ENCODE assay signal across 12 cellular contexts in genomic region chr4:94545296-94545695, GRCh38.
DNase-seq lines count a peak whose midpoint lies in the region; ATAC-seq, FAIRE-seq and TF ChIP-seq lines count a peak whose summit lies in the region.
"Had no signal": no experiment of that assay in that cellular context is flagged by ENCODE, and none has a peak within 500 bp of the region (broad histone marks: within the 10 kb centered on the region; RNA-seq: fewer than 3 reads in every experiment).

No MANE protein-coding gene starts in this region.

- no peaks in the 10 kb centered on the region for H3K36me3 ChIP-seq in smooth muscle cell (ENCODE audit: low read depth)

- DNase-seq in H54 (ENCODE audit: insufficient read length, low spot score) = no peak
- DNase-seq in fibroblast of peridontal ligament (ENCODE audit: extremely low read depth) = peak; percentile 75
- no peak for DNase-seq in smooth muscle cell (lab: John Stamatoyannopoulos, UW; ENCODE audit: unreplicated experiment)
- DNase-seq in NCI-H526 (lab: John Stamatoyannopoulos, UW) = no peak
- no peak for DNase-seq in frontal cortex (ENCODE audit: low spot score in 2 of 2)
- DNase-seq: activated CD4-positive, alpha-beta T cell treated with anti-CD3 and anti-CD28 coated beads, Interleukin-2, amount 10 ng/mL, durations not matched to agents 24 days and 14 days; activated effector memory CD4-positive, alpha-beta T cell treated with Interleukin-2 at 50 U/mL for 16 hours; head of caudate nucleus; NCI-H1694 had no signal

- no peak overlapping the region for H3K4me3 ChIP-seq in smooth muscle cell
- H3K4me3 ChIP-seq: lung had no signal

- H3K79me2 ChIP-seq in smooth muscle cell (ENCODE audit: low read depth) = peaks cover 84% of the 10 kb centered on the region

- peaks cover 34% of the 10 kb centered on the region for H3F3A ChIP-seq in smooth muscle cell (ENCODE audit: low read depth)

- peak overlapping the region; percentile 21 for H3K9ac ChIP-seq in smooth muscle cell (ENCODE audit: low read depth)

- H3K27ac ChIP-seq in smooth muscle cell (ENCODE audit: low read depth) = peak overlapping the region; percentile 84

- no peak for TF ChIP-seq POLR2A in H54 (IDR thresholded peaks at IDR 0.05; ENCODE audit: low read depth, low read length)

- FAIRE-seq in H54 (lab: Jason Lieb, UNC) (peak; percentile 53), frontal cortex (lab: Jason Lieb, UNC) (no peak)

- ATAC-seq in SK-N-SH treated with all-trans-retinoic acid at 6 μM for 48 hours (peak; percentile 76), GM18861 (IDR thresholded peaks at IDR 0.05; ENCODE audit: unreplicated experiment) (no peak)

- peaks cover 41% of the 10 kb centered on the region for H3K4me1 ChIP-seq in smooth muscle cell (ENCODE audit: low read depth)

- peak overlapping the region; percentile 62 for H3K4me2 ChIP-seq in smooth muscle cell

- no peak for TF ChIP-seq CTCF in smooth muscle cell (IDR thresholded peaks at IDR 0.05; ENCODE audit: borderline replicate concordance, insufficient read depth, poor library complexity, severe bottlenecking)

- H4K20me1 ChIP-seq in smooth muscle cell (ENCODE audit: low read depth) = no peaks in the 10 kb centered on the region

- 37% methylated on average over 2 of the region's 2 CpGs for WGBS in smooth muscle cell (ENCODE audit: low lambda C conversion rate)

- no peaks in the 10 kb centered on the region for H3K27me3 ChIP-seq in smooth muscle cell (ENCODE audit: low read depth)

- H2AFZ ChIP-seq in smooth muscle cell (ENCODE audit: low read depth) = no peak overlapping the region

- H3K9me3 ChIP-seq in smooth muscle cell (replicated peaks; ENCODE audit: low read depth) = no peaks in the 10 kb centered on the region

TF ChIP-seq in SK-N-SH treated with all-trans-retinoic acid at 6 μM for 48 hours, 23 proteins besides CTCF, POLR2A, EP300 and RAD21:
- 0 out of 2 replicates have a peak, but pooled peaks have one; percentile 23 for TF ChIP-seq ZFP3 (CRISPR knock-in tag; IDR thresholded peaks at IDR 0.05)
- TF ChIP-seq ZNF70 (CRISPR knock-in tag; IDR thresholded peaks at IDR 0.05) = no peak
- peak; percentile 72 for TF ChIP-seq ISL1 (CRISPR knock-in tag; IDR thresholded peaks at IDR 0.05)
- TF ChIP-seq ESRRG (CRISPR knock-in tag; IDR thresholded peaks at IDR 0.05) = no peak
TF ChIP-seq in SK-N-SH treated with all-trans-retinoic acid at 6 μM for 48 hours: peak in this region for 2.
